Comparison of ENCODE assay signal across 8 cellular contexts in the genomic region with DNA sequence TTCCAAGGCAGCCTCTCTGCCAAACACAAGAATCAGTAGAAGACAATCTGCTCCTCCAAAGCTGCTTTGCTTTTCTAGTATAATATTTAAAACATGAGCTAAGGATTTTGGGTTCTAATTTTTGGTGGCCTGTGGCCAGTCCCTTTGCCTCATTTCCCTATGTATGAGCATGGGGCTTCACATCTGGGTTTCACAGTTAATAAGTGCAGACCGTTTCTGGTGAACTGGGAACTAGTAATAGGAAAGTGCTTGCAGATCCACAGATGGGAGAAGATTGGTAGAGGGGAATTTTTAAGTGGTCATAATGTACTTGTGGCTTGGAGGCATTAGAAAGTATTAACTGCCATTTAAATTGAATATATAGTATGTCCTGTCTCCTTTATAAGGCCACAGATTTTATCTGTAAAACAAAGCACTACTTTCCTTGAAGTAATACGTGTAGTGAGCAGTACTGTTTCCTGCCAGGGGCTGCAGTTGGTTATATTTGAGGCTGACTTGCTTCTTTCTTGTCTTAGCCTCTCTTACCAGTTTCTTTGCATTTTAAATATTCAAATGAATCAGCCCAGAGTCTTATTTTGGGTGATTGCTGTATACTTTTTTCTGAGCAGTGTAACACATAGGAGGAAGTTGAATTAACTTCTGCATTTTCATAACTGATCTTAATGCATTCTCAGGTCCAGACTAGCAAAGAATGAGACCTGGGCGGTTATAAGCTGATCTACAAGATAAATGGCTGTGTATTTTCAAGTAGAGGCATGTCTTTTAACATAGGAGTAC. TPM values are rescaled to one million over a fixed set of nuclear protein-coding genes. Genes with fewer than 3 reads are reported as not detected.
DNase-seq lines count a peak whose midpoint lies in the region; ATAC-seq and TF ChIP-seq lines count a peak whose summit lies in the region.

No MANE protein-coding gene starts in this region.

- H3K4me3 ChIP-seq in adrenal gland (peak overlapping the region in 2 of 4 donors; percentile 96 to 98), urinary bladder (ENCODE audit: low read depth, low read length) (peak overlapping the region; percentile 91)

- TF ChIP-seq CTCF in adrenal gland (IDR thresholded peaks at IDR 0.05) = no peak

- ATAC-seq in GM21723 (IDR thresholded peaks at IDR 0.05; ENCODE audit: unreplicated experiment) = peak; percentile 49

- H3K4me1 ChIP-seq in adrenal gland (replicated peaks in 1 of 2) (peaks cover 21 to 61% of the 10 kb centered on the region in 2 donors), urinary bladder (ENCODE audit: insufficient read depth) (no peaks in the 10 kb centered on the region)

- H3K27ac ChIP-seq in adrenal gland = peak overlapping the region; percentile 19 to 98 (median 92)
- peak overlapping the region; percentile 98 for H3K27ac ChIP-seq in urinary bladder (ENCODE audit: low read depth)

- WGBS in adrenal gland, 4 donors = 27 to 42% (median 29%) methylated on average over 3 of the region's 3 CpGs
- whole genome bisulfite sequencing in urinary bladder = 16% methylated on average over 3 of the region's 3 CpGs

- H3K36me3 ChIP-seq in adrenal gland (replicated peaks in 1 of 2) (no peaks in the 10 kb centered on the region), urinary bladder (ENCODE audit: insufficient read depth) (peaks cover under 1% of the 10 kb centered on the region)

- DNase-seq in Kasumi-1 (lab: John Stamatoyannopoulos, UW) = peak; percentile 44 to 60
- DNase-seq in adrenal gland = no peak
- DNase-seq in medulla oblongata (ENCODE audit: extremely low spot score) = peak; percentile 39
- DNase-seq in NCI-H146 (lab: John Stamatoyannopoulos, UW) = no peak
- DNase-seq in T-helper 9 cell = no peak

- H3K9me3 ChIP-seq in adrenal gland (replicated peaks in 1 of 3) = no peaks in the 10 kb centered on the region

- H3K27me3 ChIP-seq in adrenal gland = no peaks in the 10 kb centered on the region

- intact Hi-C loops in adrenal gland (cut with DNase I) = no loop called here

- peak; percentile 32 for TF ChIP-seq POLR2A in GM15510 (IDR thresholded peaks at IDR 0.05; ENCODE audit: borderline replicate concordance, extremely low read depth, insufficient read length)
- TF ChIP-seq POLR2A in adrenal gland (IDR thresholded peaks at IDR 0.05) = no peak

RNA-seq across cellular contexts. Expression of gene ARPC2, which starts 1.6 kb away (rescaled TPM):
- total RNA-seq in adrenal gland (100 to 1,000 TPM; 122 to 254 (median 193) TPM), urinary bladder (206 TPM)
- polyA plus RNA-seq in adrenal gland (100 to 1,000 TPM in 2 of 3 donors, 10 to 100 TPM in 1; 93.5 to 284 (median 118) TPM), urinary bladder (256 TPM)

RNA-seq across cellular contexts. Expression of gene GPBAR1, which starts 42.2 kb away (rescaled TPM):
- 10 to 100 TPM in 1 of 8 donors, 1 to 10 TPM in 7; 2.6 to 15.3 (median 4.1) TPM for total RNA-seq in adrenal gland
- polyA plus RNA-seq in adrenal gland = 1 to 10 TPM in 2 of 3 donors, under 1 TPM in 1; 0.11 to 4.0 (median 2.1) TPM
- total RNA-seq in urinary bladder = 1.6 TPM
- polyA plus RNA-seq in urinary bladder = 19.3 TPM

RNA-seq across cellular contexts. Expression of gene AAMP, which starts 51.3 kb away (rescaled TPM):
- total RNA-seq in adrenal gland (100 to 1,000 TPM in 5 of 8 donors, 10 to 100 TPM in 3; 84.9 to 314 (median 110) TPM), urinary bladder (75.9 TPM)
- polyA plus RNA-seq in adrenal gland (100 to 1,000 TPM in 1 of 3 donors, 10 to 100 TPM in 2; 54.8 to 129 (median 89.0) TPM), urinary bladder (139 TPM)

RNA-seq across cellular contexts. Expression of gene PNKD, which starts 51.7 kb away (rescaled TPM):
- total RNA-seq in adrenal gland = 100 to 1,000 TPM in 3 of 8 donors, 10 to 100 TPM in 5; 48.8 to 118 (median 87.4) TPM
- 100 to 1,000 TPM in 2 of 3 donors, 10 to 100 TPM in 1; 56.9 to 181 (median 139) TPM for polyA plus RNA-seq in adrenal gland
- 24.6 TPM for total RNA-seq in urinary bladder
- 92.7 TPM for polyA plus RNA-seq in urinary bladder

RNA-seq across cellular contexts. Expression of gene CXCR1, which starts 51.8 kb away (rescaled TPM):
- total RNA-seq in adrenal gland = under 1 TPM in 6 of 8 donors, not detected in 2; 0.07 to 0.68 (median 0.15) TPM
- under 1 TPM; 0.07 to 0.24 (median 0.20) TPM for polyA plus RNA-seq in adrenal gland
- 0.26 TPM for total RNA-seq in urinary bladder
- 0.13 TPM for polyA plus RNA-seq in urinary bladder

Comparison
In these comparisons a context has a peak if more than half of its experiments do, and no peak if none do; other contexts are left out.
1. DNase-seq: peak in Kasumi-1 (2 of 2) and medulla oblongata (single experiment); none in adrenal gland (0 of 7), NCI-H146 (single experiment) and T-helper 9 cell (single experiment).